Comparison of ENCODE assay signal across 8 cellular contexts in genomic region chr2:176637134-176637496, GRCh38.
DNase-seq lines count a peak whose midpoint lies in the region; ATAC-seq and TF ChIP-seq lines count a peak whose summit lies in the region.

No MANE protein-coding gene starts in this region.

- H3K9me3 Mint-ChIP-seq in HFFc6 (no peaks in the 10 kb centered on the region), naive B cell (peaks cover 0 to under 1% (median 0%) of the 10 kb centered on the region in 7 donors)

- ATAC-seq in naive B cell (ENCODE audit: low read depth in 2 of 2) (no peak), GM19467 (IDR thresholded peaks at IDR 0.05; ENCODE audit: unreplicated experiment) (no peak)

- H3K27me3 Mint-ChIP-seq in HFFc6 (ENCODE audit: insufficient read depth): no peaks in the 10 kb centered on the region; the same call in 1 of the 2 replicates
- peaks cover 39 to 59% (median 43%) of the 10 kb centered on the region in 3 donors for H3K27me3 Mint-ChIP-seq in naive B cell

- TF ChIP-seq CTCF in AG10803 (conservative IDR thresholded peaks at IDR 0.05; ENCODE audit: low read length) (no peak), HFFc6 (IDR thresholded peaks at IDR 0.05) (no peak), cardiac fibroblast (IDR thresholded peaks at IDR 0.05; ENCODE audit: low read depth, low read length) (no peak)

- H3K4me3 ChIP-seq in AG10803 (ENCODE audit: low read length) (peak overlapping the region; percentile 71), cardiac fibroblast (replicated peaks in 1 of 2; ENCODE audit: low read depth in 2 of 2, low read length in 2 of 2) (peak overlapping the region; percentile 56 to 65)

- H3K27ac Mint-ChIP-seq in HFFc6 (peak overlapping the region; percentile 92), naive B cell (no peak overlapping the region)

- H3K4me1 Mint-ChIP-seq in HFFc6 (ENCODE audit: low read depth) (peaks cover 80% of the 10 kb centered on the region), naive B cell (peaks cover 0 to 5% (median 3%) of the 10 kb centered on the region in 3 donors)

- H3K4me3 Mint-ChIP-seq in HFFc6: peak overlapping the region; percentile 91
- peak overlapping the region; percentile 42 to 89 (median 64) for H3K4me3 Mint-ChIP-seq in naive B cell

- DNase-seq in AG10803 (ENCODE audit: low read depth) (no peak), HFFc6 (no peak), cardiac fibroblast (ENCODE audit: low read depth in 2 of 2) (no peak), naive B cell (no peak), cortex of kidney (lab: John Stamatoyannopoulos, UW) (no peak), NCI-H82 treated with DMSO at 0.1 percent for 48 hours (lab: John Stamatoyannopoulos, UW; ENCODE audit: unreplicated experiment) (no peak), iPS-NIHi7 (ENCODE audit: extremely low spot score) (no peak)

- H3K36me3 Mint-ChIP-seq in HFFc6 (ENCODE audit: low read depth) (peaks cover 7% of the 10 kb centered on the region; the same call in 1 of the 2 replicates), naive B cell (no peaks in the 10 kb centered on the region)
